In genomic region chr1:42759114-42759513, GRCh38 we compare ENCODE assay signal across 23 cellular contexts. TPM values are rescaled to one million over a fixed set of nuclear protein-coding genes. Genes with fewer than 3 reads are reported as not detected.
A peak's percentile ranks its signal among the peaks of the same experiment; 100 is the strongest.
DNase-seq lines count a peak whose midpoint lies in the region; ATAC-seq and TF ChIP-seq lines count a peak whose summit lies in the region.
"Had no signal": no experiment of that assay in that cellular context is flagged by ENCODE, and none has a peak within 500 bp of the region (broad histone marks: within the 10 kb centered on the region; RNA-seq: fewer than 3 reads in every experiment).

No MANE protein-coding gene starts in this region.

- no peak overlapping the region for H3K23ac ChIP-seq in trophoblast cell (ENCODE audit: low read length)

- no peak for ATAC-seq in HG02610 (IDR thresholded peaks at IDR 0.05; ENCODE audit: unreplicated experiment)
- ATAC-seq: left lung; PC-3; stimulated activated effector memory CD8-positive, alpha-beta T cell treated with anti-CD3 and anti-CD28 coated beads, Interleukin-12 subunit alpha, Interleukin-12 subunit beta, amount 100 ng/mL, for 72 hours had no signal

- peak overlapping the region; percentile 28; the same call in 1 of the 2 replicates for H3K4me2 ChIP-seq in BLaER1
- H3K4me2 ChIP-seq in trophoblast cell (ENCODE audit: low read length), result no peak overlapping the region

- peaks cover 30% of the 10 kb centered on the region for H3K4me1 ChIP-seq in BLaER1
- H3K4me1 ChIP-seq in trophoblast cell (ENCODE audit: control insufficient read depth in 1 of 2, insufficient read depth in 2 of 2, low read length in 2 of 2), result no peaks in the 10 kb centered on the region

- H3K79me2 ChIP-seq in trophoblast cell (ENCODE audit: control insufficient read depth, insufficient read depth, low read length, poor library complexity), result no peaks in the 10 kb centered on the region

- no peak overlapping the region for H4K91ac ChIP-seq in trophoblast cell (ENCODE audit: low read depth, low read length)

- no peak overlapping the region for H3K4ac ChIP-seq in trophoblast cell (ENCODE audit: low read depth, low read length)

- WGBS in trophoblast cell (ENCODE audit: extremely low coverage, insufficient coverage, insufficient read length), result no CpG with 5 or more reads among the region's 9 CpGs

- H4K20me1 ChIP-seq in BLaER1, result peaks cover 16% of the 10 kb centered on the region; the same call in 1 of the 2 replicates

- no peaks in the 10 kb centered on the region for H3K79me1 ChIP-seq in trophoblast cell (ENCODE audit: low read length)

- H2BK5ac ChIP-seq in trophoblast cell (ENCODE audit: low read depth, low read length, poor library complexity), result no peak overlapping the region

- H3K27me3 ChIP-seq in BLaER1, result no peaks in the 10 kb centered on the region
- no peaks in the 10 kb centered on the region for H3K27me3 ChIP-seq in HL-60 (ENCODE audit: insufficient read depth, poor library complexity, severe bottlenecking)
- no peaks in the 10 kb centered on the region for H3K27me3 ChIP-seq in WERI-Rb-1 (ENCODE audit: insufficient read depth, low read depth, severe bottlenecking)
- H3K27me3 ChIP-seq in trophoblast cell (ENCODE audit: insufficient read depth, low read length), result no peaks in the 10 kb centered on the region
- H3K27me3 ChIP-seq: left lung had no signal

- TF ChIP-seq CTCF in HL-60 (IDR thresholded peaks at IDR 0.05; ENCODE audit: insufficient read depth, low read length), result no peak
- TF ChIP-seq CTCF in WERI-Rb-1 (IDR thresholded peaks at IDR 0.05; ENCODE audit: low read depth, low read length), result 0 out of 2 replicates have a peak, but pooled peaks have one; percentile 18

- no peak overlapping the region for H3K9ac ChIP-seq in BLaER1
- H3K9ac ChIP-seq in trophoblast cell (ENCODE audit: low read length), result no peak overlapping the region

- no peak overlapping the region for H2AK5ac ChIP-seq in trophoblast cell (ENCODE audit: low read length)

- H3K18ac ChIP-seq in trophoblast cell (ENCODE audit: low read length), result no peak overlapping the region

- no peak overlapping the region for H3K4me3 ChIP-seq in BLaER1
- H3K4me3 ChIP-seq in HL-60 (replicated peaks; ENCODE audit: insufficient read depth, low read length), result no peak overlapping the region
- H3K4me3 ChIP-seq in WERI-Rb-1 (ENCODE audit: low read depth, low read length), result no peak overlapping the region
- no peak overlapping the region for H3K4me3 ChIP-seq in trophoblast cell (ENCODE audit: low read depth, low read length)
- H3K4me3 ChIP-seq: left lung had no signal

- H3K9me3 ChIP-seq in BLaER1 (no peaks in the 10 kb centered on the region), WERI-Rb-1 (ENCODE audit: severe bottlenecking) (no peaks in the 10 kb centered on the region), trophoblast cell (ENCODE audit: insufficient read depth, low read depth, low read length) (no peaks in the 10 kb centered on the region)
- H3K9me3 ChIP-seq: left lung had no signal

- H3K36me3 ChIP-seq in BLaER1, result peaks cover 87% of the 10 kb centered on the region
- H3K36me3 ChIP-seq in WERI-Rb-1, result peaks cover 45% of the 10 kb centered on the region
- H3K36me3 ChIP-seq in trophoblast cell (ENCODE audit: control insufficient read depth in 1 of 2, insufficient read depth in 2 of 2, low read length in 2 of 2), result peaks cover 35 to 49% of the 10 kb centered on the region in 2 experiments

- no peak overlapping the region for H4K12ac ChIP-seq in trophoblast cell (ENCODE audit: low read depth, low read length)

- no peak overlapping the region; the same call in 1 of the 2 replicates for H3K27ac ChIP-seq in BLaER1
- H3K27ac ChIP-seq in HL-60 (replicated peaks), result peak overlapping the region; percentile 24; the same call in 1 of the 2 replicates
- H3K27ac ChIP-seq in WERI-Rb-1, result no peak overlapping the region
- no peak overlapping the region for H3K27ac ChIP-seq in trophoblast cell (ENCODE audit: low read depth, low read length)
- H3K27ac ChIP-seq: left lung had no signal

- H3K14ac ChIP-seq in trophoblast cell (ENCODE audit: low read length), result no peak overlapping the region

- DNase-seq in HL-60 (ENCODE audit: low read depth in 1 of 2, low spot score in 1 of 2) (peak in 1 of 2 experiments; percentile 36), WERI-Rb-1 (no peak), iPS-NIHi11 (ENCODE audit: low spot score) (peak; percentile 34), hypothalamus (lab: John Stamatoyannopoulos, UW) (no peak), trophoblast cell (no peak)
- DNase-seq in activated effector memory CD4-positive, alpha-beta T cell treated with anti-CD3 and anti-CD28 coated beads, Interleukin-2, amount 50 U/mL, for 16 hours, result no peak
- DNase-seq: activated CD4-positive, alpha-beta memory T cell treated with anti-CD3 and anti-CD28 coated beads for 36 hours; activated naive CD4-positive, alpha-beta T cell treated with anti-CD3 and anti-CD28 coated beads, Interleukin-2, amount 10 ng/mL, durations not matched to agents 7 days and 5 days; activated T-cell treated with anti-CD3 and anti-CD28 coated beads for 4 hours; CD4-positive, alpha-beta memory T cell; effector memory CD4-positive, alpha-beta T cell; left lung; NCI-H1694 treated with DMSO at 0.1 percent for 48 hours; nephron progenitor cell; PC-3; posterior cingulate gyrus; SIG-M5 had no signal

- no peak overlapping the region for H2BK12ac ChIP-seq in trophoblast cell (ENCODE audit: low read length)

- H2AFZ ChIP-seq in trophoblast cell (ENCODE audit: insufficient read depth, low read length, poor library complexity), result no peak overlapping the region

- no peak overlapping the region for H4K8ac ChIP-seq in trophoblast cell (ENCODE audit: low read depth, low read length)

- no peak overlapping the region for H2BK120ac ChIP-seq in trophoblast cell (ENCODE audit: insufficient read depth, low read length, poor library complexity)

RNA-seq across cellular contexts. Expression of gene P3H1, which starts 7.7 kb away (rescaled TPM):
- 72.4 and 74.8 TPM in 2 replicates for polyA plus RNA-seq in trophoblast cell (2013)

RNA-seq across cellular contexts. Expression of gene C1orf50, which starts 7.9 kb away (rescaled TPM):
- 1.8 and 3.0 TPM in 2 replicates for polyA plus RNA-seq in trophoblast cell (2013)

RNA-seq across cellular contexts. Expression of gene CLDN19, which starts 19.1 kb away (rescaled TPM):
- polyA plus RNA-seq in trophoblast cell (2013), result 1.8 TPM in 2 replicates
- polyA plus RNA-seq: AG04450; aorta; CD4-positive, alpha-beta memory T cell; IgD-negative memory B cell had no signal

RNA-seq across cellular contexts. Expression of gene TMEM269, which starts 25.7 kb away (rescaled TPM):
- polyA plus RNA-seq in trophoblast cell (2013), result 0.18 and 0.25 TPM in 2 replicates
- polyA plus RNA-seq: aorta; CD4-positive, alpha-beta memory T cell; IgD-negative memory B cell had no signal

RNA-seq across cellular contexts. Expression of gene ERMAP, which starts 57.8 kb away (rescaled TPM):
- polyA plus RNA-seq in trophoblast cell (2013), result 2.9 and 3.2 TPM in 2 replicates
